ENCODE assay signal across 14 cellular contexts in genomic region chr4:139795915-139796314, GRCh38.
DNase-seq lines count a peak whose midpoint lies in the region; ATAC-seq and TF ChIP-seq lines count a peak whose summit lies in the region.
"Had no signal": no experiment of that assay in that cellular context is flagged by ENCODE, and none has a peak within 500 bp of the region (broad histone marks: within the 10 kb centered on the region; RNA-seq: fewer than 3 reads in every experiment).

No MANE protein-coding gene starts in this region.

- H3F3A ChIP-seq in smooth muscle cell (ENCODE audit: low read depth), result peaks cover 18% of the 10 kb centered on the region

- H3K79me2 ChIP-seq in smooth muscle cell (ENCODE audit: low read depth), result no peaks in the 10 kb centered on the region

- H4K20me1 ChIP-seq in smooth muscle cell (ENCODE audit: low read depth), result peaks cover 25% of the 10 kb centered on the region

- TF ChIP-seq CTCF in HFFc6 (IDR thresholded peaks at IDR 0.05) (no peak), fibroblast of villous mesenchyme (IDR thresholded peaks at IDR 0.05; ENCODE audit: insufficient read depth, low read depth, low read length) (no peak), smooth muscle cell (IDR thresholded peaks at IDR 0.05; ENCODE audit: borderline replicate concordance, insufficient read depth, poor library complexity, severe bottlenecking) (no peak)

- DNase-seq in HFFc6, result peak; percentile 2
- peak; percentile 81 for DNase-seq in amniotic epithelial cell (ENCODE audit: low read depth)
- peak; percentile 57 for DNase-seq in fibroblast of villous mesenchyme (ENCODE audit: low read depth)
- DNase-seq in smooth muscle cell (lab: John Stamatoyannopoulos, UW; ENCODE audit: unreplicated experiment), result no peak
- DNase-seq in H4 (ENCODE audit: low spot score), result no peak
- DNase-seq: AML-193, KG1, NCI-H1048, NCI-H1436 treated with DMSO at 0.1 percent for 48 hours, NCI-H2029 treated with DMSO at 0.1 percent for 48 hours, NCI-H748 treated with DMSO at 0.1 percent for 48 hours, PC-9 had no signal

- no peaks in the 10 kb centered on the region for H3K9me3 ChIP-seq in smooth muscle cell (replicated peaks; ENCODE audit: low read depth)

- H3K27ac ChIP-seq in smooth muscle cell (ENCODE audit: low read depth), result peak overlapping the region; percentile 20
- H3K27ac ChIP-seq: PC-9 had no signal

- H3K27me3 Mint-ChIP-seq in HFFc6 (ENCODE audit: insufficient read depth), result peaks cover 5% of the 10 kb centered on the region; the same call in 1 of the 2 replicates

- no peaks in the 10 kb centered on the region for H3K9me3 Mint-ChIP-seq in HFFc6

- no peaks in the 10 kb centered on the region for H3K36me3 Mint-ChIP-seq in HFFc6 (ENCODE audit: low read depth)

- H3K9ac ChIP-seq in smooth muscle cell (ENCODE audit: low read depth), result no peak overlapping the region

- H3K27ac Mint-ChIP-seq in HFFc6, result no peak overlapping the region

- 24% methylated on average over 3 of the region's 3 CpGs for WGBS in smooth muscle cell (ENCODE audit: low lambda C conversion rate)

- peaks cover 19% of the 10 kb centered on the region for H3K4me1 Mint-ChIP-seq in HFFc6 (ENCODE audit: low read depth)

- H3K36me3 ChIP-seq in smooth muscle cell (ENCODE audit: low read depth), result no peaks in the 10 kb centered on the region

- no peak overlapping the region for H3K4me3 Mint-ChIP-seq in HFFc6

- no peak for ATAC-seq in GM18907 (IDR thresholded peaks at IDR 0.05; ENCODE audit: unreplicated experiment)
- ATAC-seq in HG03175 (IDR thresholded peaks at IDR 0.05; ENCODE audit: unreplicated experiment), result no peak

- H3K4me3 ChIP-seq in fibroblast of villous mesenchyme (ENCODE audit: low read depth, low read length) (no peak overlapping the region), smooth muscle cell (no peak overlapping the region)
- H3K4me3 ChIP-seq: PC-9 had no signal

- H3K27me3 ChIP-seq in smooth muscle cell (ENCODE audit: low read depth), result no peaks in the 10 kb centered on the region

- H2AFZ ChIP-seq in smooth muscle cell (ENCODE audit: low read depth), result no peak overlapping the region
- H2AFZ ChIP-seq: PC-9 had no signal

- peak overlapping the region; percentile 9 for H3K4me2 ChIP-seq in smooth muscle cell
- H3K4me2 ChIP-seq: PC-9 had no signal

- H3K4me1 ChIP-seq in smooth muscle cell (ENCODE audit: low read depth), result peaks cover 6% of the 10 kb centered on the region

Comparison
In these comparisons a context has a peak if more than half of its experiments do, and no peak if none do; other contexts are left out.
1. DNase-seq: peak in HFFc6 (single experiment), amniotic epithelial cell (single experiment) and fibroblast of villous mesenchyme (single experiment); none in smooth muscle cell (single experiment) and H4 (single experiment).